Comparison of ENCODE assay signal across 1 cellular context in the genomic region with DNA sequence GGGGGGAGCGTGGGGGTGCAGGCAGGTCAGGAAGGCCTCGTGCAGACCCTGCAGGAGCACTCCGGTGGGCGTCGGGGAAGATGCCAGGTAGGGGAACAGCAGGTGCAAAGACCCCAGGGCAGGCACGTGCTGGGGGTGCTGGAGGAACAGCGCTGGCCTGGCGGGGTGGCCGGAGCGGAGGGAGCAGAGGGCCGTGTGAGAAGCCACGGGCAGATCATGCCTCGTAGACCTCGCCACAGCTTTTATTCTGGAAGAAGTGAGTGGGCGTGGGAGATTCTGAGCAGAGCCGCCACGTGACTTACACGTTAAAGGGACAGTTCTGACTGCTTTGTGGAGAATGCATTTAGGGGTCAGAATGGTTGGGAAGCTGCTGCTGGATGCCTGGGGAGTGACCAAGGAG.
TF ChIP-seq lines count a peak whose summit lies in the region.

No MANE protein-coding gene starts in this region.

TF ChIP-seq in K562, 482 proteins besides CTCF, POLR2A, EP300 and RAD21 (continued from another document):
- TF ChIP-seq, protein P1, sequence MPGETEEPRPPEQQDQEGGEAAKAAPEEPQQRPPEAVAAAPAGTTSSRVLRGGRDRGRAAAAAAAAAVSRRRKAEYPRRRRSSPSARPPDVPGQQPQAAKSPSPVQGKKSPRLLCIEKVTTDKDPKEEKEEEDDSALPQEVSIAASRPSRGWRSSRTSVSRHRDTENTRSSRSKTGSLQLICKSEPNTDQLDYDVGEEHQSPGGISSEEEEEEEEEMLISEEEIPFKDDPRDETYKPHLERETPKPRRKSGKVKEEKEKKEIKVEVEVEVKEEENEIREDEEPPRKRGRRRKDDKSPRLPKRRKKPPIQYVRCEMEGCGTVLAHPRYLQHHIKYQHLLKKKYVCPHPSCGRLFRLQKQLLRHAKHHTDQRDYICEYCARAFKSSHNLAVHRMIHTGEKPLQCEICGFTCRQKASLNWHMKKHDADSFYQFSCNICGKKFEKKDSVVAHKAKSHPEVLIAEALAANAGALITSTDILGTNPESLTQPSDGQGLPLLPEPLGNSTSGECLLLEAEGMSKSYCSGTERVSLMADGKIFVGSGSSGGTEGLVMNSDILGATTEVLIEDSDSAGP (CRISPR knock-in tag; IDR thresholded peaks at IDR 0.05) = peak; percentile 83
